ENCODE assay signal across 15 cellular contexts in the genomic region with DNA sequence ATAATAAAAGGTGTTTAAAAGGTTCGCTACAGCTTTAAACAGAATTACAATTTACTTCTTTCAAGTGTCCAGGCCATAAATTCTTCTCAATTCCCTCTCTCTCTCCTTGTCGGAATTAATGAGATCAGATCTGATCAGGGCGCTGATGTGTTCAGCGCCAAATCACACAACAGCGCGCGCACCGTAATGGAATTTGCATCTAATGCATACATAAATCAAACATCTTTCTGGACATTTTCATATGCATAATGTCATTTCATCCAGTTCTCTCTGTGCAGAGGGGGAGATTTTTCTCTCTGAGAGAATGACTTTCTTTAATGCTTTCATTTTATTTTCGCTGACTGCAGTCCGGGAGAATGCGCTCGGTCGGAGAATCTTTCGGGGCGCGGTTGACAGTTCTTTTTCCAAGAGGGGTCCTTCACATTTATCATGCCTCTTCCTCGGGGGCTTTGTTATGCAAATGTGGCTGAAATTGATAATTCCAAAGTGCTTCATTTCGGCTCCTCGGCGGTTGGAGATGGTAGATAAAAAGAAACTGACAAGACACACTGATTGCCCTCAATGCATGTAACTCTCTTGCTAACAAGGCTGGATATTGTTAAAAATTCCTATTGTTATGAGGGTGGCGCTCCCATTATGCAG.
A peak's percentile ranks its signal among the peaks of the same experiment; 100 is the strongest.
DNase-seq lines count a peak whose midpoint lies in the region; ATAC-seq and TF ChIP-seq lines count a peak whose summit lies in the region.
"Had no signal": no experiment of that assay in that cellular context is flagged by ENCODE, and none has a peak within 500 bp of the region (broad histone marks: within the 10 kb centered on the region; RNA-seq: fewer than 3 reads in every experiment).

No MANE protein-coding gene starts in this region.

- CTCF ChIA-PET in activated CD4-positive, alpha-beta memory T cell treated with anti-CD3 and anti-CD28 coated beads, Interleukin-2, amount 10 ng/mL, durations not matched to agents 7 days and 5 days (lab: Charles Lee) = no interaction called here

- H3K27me3 ChIP-seq in CD4-positive, CD25-positive, alpha-beta regulatory T cell (ENCODE audit: control insufficient read depth, insufficient read depth, low read length) = peaks cover 26% of the 10 kb centered on the region
- H3K27me3 ChIP-seq in HUES64 (ENCODE audit: insufficient read depth, low read length) = peaks cover 54% of the 10 kb centered on the region
- H3K27me3 ChIP-seq in foreskin keratinocyte = peaks cover 42% of the 10 kb centered on the region
- H3K27me3 ChIP-seq in neuronal stem cell (ENCODE audit: control insufficient read depth in 3 of 3, insufficient read depth in 3 of 3, low read depth in 1 of 3, low read length in 3 of 3) = peaks cover 5 to 81% (median 37%) of the 10 kb centered on the region in 3 experiments

- H4K8ac ChIP-seq in neuronal stem cell (ENCODE audit: low read depth, low read length) = no peak overlapping the region

- H2BK12ac ChIP-seq in neuronal stem cell (ENCODE audit: low read length) = no peak overlapping the region

- no peaks in the 10 kb centered on the region for H3K9me3 ChIP-seq in CD4-positive, CD25-positive, alpha-beta regulatory T cell (ENCODE audit: control insufficient read depth in 2 of 2, low read length in 2 of 2)
- H3K9me3 ChIP-seq in HUES64 (ENCODE audit: insufficient read depth, low read depth, low read length) (no peaks in the 10 kb centered on the region), neuronal stem cell (replicated peaks in 1 of 2; ENCODE audit: control insufficient read depth in 2 of 2, insufficient read depth in 1 of 2, low read depth in 1 of 2, low read length in 2 of 2) (no peaks in the 10 kb centered on the region)

- no peaks in the 10 kb centered on the region for H3K79me1 ChIP-seq in neuronal stem cell (ENCODE audit: low read depth, low read length)

- 5% methylated on average over 21 of the region's 21 CpGs for WGBS in HUES64
- WGBS in neuronal stem cell (ENCODE audit: extremely low coverage in 2 of 2, insufficient read length in 2 of 2, insufficient replicate concordance in 1 of 2), 2 donors = no CpG with 5 or more reads among the region's 21 CpGs

- H3K4me3 ChIP-seq in CD4-positive, CD25-positive, alpha-beta regulatory T cell (ENCODE audit: low read depth, low read length) = peak overlapping the region; percentile 74
- peak overlapping the region; percentile 45 for H3K4me3 ChIP-seq in HUES64 (ENCODE audit: low read length)
- no peak overlapping the region for H3K4me3 ChIP-seq in neuronal stem cell (ENCODE audit: low read length in 2 of 2)

- no peak for ATAC-seq in CD4-positive, CD25-positive, alpha-beta regulatory T cell (ENCODE audit: low read depth in 2 of 2)
- ATAC-seq in foreskin keratinocyte = peak; percentile 26
- no peak for ATAC-seq in GM21528 (IDR thresholded peaks at IDR 0.05; ENCODE audit: low FRiP score, unreplicated experiment)

- H3K27ac Mint-ChIP-seq in CD4-positive, CD25-positive, alpha-beta regulatory T cell = no peak overlapping the region
- H3K27ac Mint-ChIP-seq in activated CD4-positive, alpha-beta memory T cell treated with anti-CD3 and anti-CD28 coated beads, Interleukin-2, amount 10 ng/mL, durations not matched to agents 7 days and 5 days = no peak overlapping the region
- H3K27ac Mint-ChIP-seq: activated naive CD4-positive, alpha-beta T cell treated with anti-CD3 and anti-CD28 coated beads, Interleukin-2, amount 10 ng/mL, durations not matched to agents 7 days and 5 days had no signal

- no peaks in the 10 kb centered on the region for H3K36me3 ChIP-seq in CD4-positive, CD25-positive, alpha-beta regulatory T cell (ENCODE audit: control insufficient read depth, insufficient read depth, low read length)
- H3K36me3 ChIP-seq in HUES64 (ENCODE audit: insufficient read depth, low read length) (no peaks in the 10 kb centered on the region), neuronal stem cell (replicated peaks in 1 of 2; ENCODE audit: control insufficient read depth in 2 of 2, insufficient read depth in 2 of 2, low read length in 2 of 2) (no peaks in the 10 kb centered on the region)

- TF ChIP-seq CTCF in foreskin keratinocyte (conservative IDR thresholded peaks at IDR 0.05) = no peak

- peaks cover 9% of the 10 kb centered on the region for H3K27me3 Mint-ChIP-seq in CD4-positive, CD25-positive, alpha-beta regulatory T cell
- H3K27me3 Mint-ChIP-seq in activated CD4-positive, alpha-beta memory T cell treated with anti-CD3 and anti-CD28 coated beads, Interleukin-2, amount 10 ng/mL, durations not matched to agents 7 days and 5 days = no peaks in the 10 kb centered on the region

- H3K36me3 Mint-ChIP-seq in CD4-positive, CD25-positive, alpha-beta regulatory T cell = no peaks in the 10 kb centered on the region
- H3K36me3 Mint-ChIP-seq in activated CD4-positive, alpha-beta memory T cell treated with anti-CD3 and anti-CD28 coated beads, Interleukin-2, amount 10 ng/mL, durations not matched to agents 7 days and 5 days (ENCODE audit: low read depth) = peaks cover under 1% of the 10 kb centered on the region
- H3K36me3 Mint-ChIP-seq: activated naive CD4-positive, alpha-beta T cell treated with anti-CD3 and anti-CD28 coated beads, Interleukin-2, amount 10 ng/mL, durations not matched to agents 7 days and 5 days had no signal

- no peak overlapping the region for H4K91ac ChIP-seq in neuronal stem cell (ENCODE audit: low read depth, low read length, poor library complexity)

- H3K4ac ChIP-seq in neuronal stem cell (ENCODE audit: low read length) = no peak overlapping the region

- no peak overlapping the region for H2BK15ac ChIP-seq in neuronal stem cell (ENCODE audit: low read length)

- DNase-seq in CD4-positive, CD25-positive, alpha-beta regulatory T cell = no peak
- no peak for DNase-seq in foreskin keratinocyte
- no peak for DNase-seq in neuronal stem cell (ENCODE audit: low spot score)
- DNase-seq in SKM-1 (lab: John Stamatoyannopoulos, UW; ENCODE audit: unreplicated experiment) = no peak
- no peak for DNase-seq in dermis blood vessel endothelial cell
- no peak for DNase-seq in activated CD4-positive, alpha-beta memory T cell treated with anti-CD3 and anti-CD28 coated beads, Interleukin-2, amount 10 ng/mL, durations not matched to agents 7 days and 5 days
- DNase-seq: activated naive CD4-positive, alpha-beta T cell treated with anti-CD3 and anti-CD28 coated beads, Interleukin-2, amount 10 ng/mL, durations not matched to agents 7 days and 5 days; central memory CD4-positive, alpha-beta T cell; DMS79 treated with DMSO at 0.1 percent for 48 hours; midbrain; NCI-H2171 treated with DMSO at 0.1 percent for 48 hours; posterior cingulate gyrus had no signal

- POLR2A ChIA-PET in activated CD4-positive, alpha-beta memory T cell treated with anti-CD3 and anti-CD28 coated beads, Interleukin-2, amount 10 ng/mL, durations not matched to agents 7 days and 5 days (lab: Charles Lee) = no interaction called here

- H3K4me2 ChIP-seq in neuronal stem cell (ENCODE audit: insufficient read depth, low read length, poor library complexity, severe bottlenecking) = peak overlapping the region; percentile 41

- no peak overlapping the region for H3K27ac ChIP-seq in CD4-positive, CD25-positive, alpha-beta regulatory T cell (ENCODE audit: insufficient read depth, low read length, poor library complexity, severe bottlenecking)
- H3K27ac ChIP-seq in HUES64 (ENCODE audit: low read depth, low read length) = no peak overlapping the region
- H3K27ac ChIP-seq in foreskin keratinocyte = no peak overlapping the region
- H3K27ac ChIP-seq in neuronal stem cell (replicated peaks; ENCODE audit: low read length) = no peak overlapping the region
- H3K27ac ChIP-seq: epithelial cell of prostate had no signal

- H3K9me3 Mint-ChIP-seq in CD4-positive, CD25-positive, alpha-beta regulatory T cell = no peaks in the 10 kb centered on the region
- H3K9me3 Mint-ChIP-seq in activated CD4-positive, alpha-beta memory T cell treated with anti-CD3 and anti-CD28 coated beads, Interleukin-2, amount 10 ng/mL, durations not matched to agents 7 days and 5 days = no peaks in the 10 kb centered on the region
- H3K9me3 Mint-ChIP-seq: activated naive CD4-positive, alpha-beta T cell treated with anti-CD3 and anti-CD28 coated beads, Interleukin-2, amount 10 ng/mL, durations not matched to agents 7 days and 5 days had no signal

- no peak overlapping the region for H2BK5ac ChIP-seq in neuronal stem cell (ENCODE audit: low read length)

- H3K9ac ChIP-seq in HUES64 (ENCODE audit: low read depth, low read length) (no peak overlapping the region), neuronal stem cell (ENCODE audit: low read depth, low read length, poor library complexity) (no peak overlapping the region)

- H3K14ac ChIP-seq in neuronal stem cell (ENCODE audit: low read length) = no peak overlapping the region

- H3K4me1 Mint-ChIP-seq in CD4-positive, CD25-positive, alpha-beta regulatory T cell = peaks cover 14 to 21% (median 16%) of the 10 kb centered on the region in 4 donors
- H3K4me1 Mint-ChIP-seq in activated CD4-positive, alpha-beta memory T cell treated with anti-CD3 and anti-CD28 coated beads, Interleukin-2, amount 10 ng/mL, durations not matched to agents 7 days and 5 days = peaks cover 41% of the 10 kb centered on the region

- H3K4me3 Mint-ChIP-seq in CD4-positive, CD25-positive, alpha-beta regulatory T cell = no peak overlapping the region
- no peak overlapping the region for H3K4me3 Mint-ChIP-seq in activated CD4-positive, alpha-beta memory T cell treated with anti-CD3 and anti-CD28 coated beads, Interleukin-2, amount 10 ng/mL, durations not matched to agents 7 days and 5 days

- no peak overlapping the region for H2AK5ac ChIP-seq in neuronal stem cell (ENCODE audit: low read depth, low read length)

- H3K4me1 ChIP-seq in CD4-positive, CD25-positive, alpha-beta regulatory T cell (ENCODE audit: control insufficient read depth, insufficient read depth, low read length, poor library complexity, severe bottlenecking) = peaks cover 30% of the 10 kb centered on the region
- H3K4me1 ChIP-seq in HUES64 (ENCODE audit: insufficient read depth, low read length) (peaks cover 75% of the 10 kb centered on the region), foreskin keratinocyte (no peaks in the 10 kb centered on the region), neuronal stem cell (ENCODE audit: control insufficient read depth in 2 of 2, insufficient read depth in 1 of 2, low read depth in 1 of 2, low read length in 2 of 2) (peaks cover 1 to 6% of the 10 kb centered on the region in 2 donors)

- no peak overlapping the region for H3K18ac ChIP-seq in neuronal stem cell (ENCODE audit: low read length)

- no peak overlapping the region for H3K23ac ChIP-seq in neuronal stem cell (ENCODE audit: low read depth, low read length, poor library complexity)

- H2BK120ac ChIP-seq in neuronal stem cell (ENCODE audit: low read depth, low read length) = no peak overlapping the region

- H2AFZ ChIP-seq in neuronal stem cell (ENCODE audit: low read length) = no peak overlapping the region

Comparison
In these comparisons a context has a peak if more than half of its experiments do, and no peak if none do; other contexts are left out.
1. H3K4me3 ChIP-seq: peak in CD4-positive, CD25-positive, alpha-beta regulatory T cell (single experiment) and HUES64 (single experiment); none in neuronal stem cell (0 of 2).